1 cellular context compared by ENCODE assay signal in the genomic region with DNA sequence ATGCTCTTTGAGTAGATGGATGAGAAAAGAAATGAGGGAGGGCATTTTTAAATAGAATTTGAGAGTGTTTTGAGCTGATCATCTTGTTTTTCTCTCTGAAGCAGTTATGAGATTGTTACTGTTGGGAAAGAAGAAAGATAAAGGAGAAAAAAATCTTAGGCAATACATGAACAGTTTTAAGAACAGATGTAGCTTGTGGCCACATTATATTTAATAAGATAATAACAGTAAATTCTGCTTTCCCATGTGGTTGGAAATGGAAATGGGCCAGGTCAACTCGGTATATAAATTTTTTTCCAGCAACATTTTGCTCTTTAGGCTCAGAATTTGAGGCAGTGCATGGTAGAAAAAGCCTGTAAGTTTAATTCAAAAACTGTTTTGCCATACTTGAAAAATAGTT.
TF ChIP-seq lines count a peak whose summit lies in the region.

No MANE protein-coding gene starts in this region.

TF ChIP-seq in IMR-90, 13 proteins besides CTCF, POLR2A, EP300 and RAD21 (continued from another document):
- no peak for TF ChIP-seq ELK1 (IDR thresholded peaks at IDR 0.05; ENCODE audit: borderline replicate concordance, low read depth, low read length)
- TF ChIP-seq MAFK (IDR thresholded peaks at IDR 0.05; ENCODE audit: low read depth, low read length) = no peak
